ENCODE assay signal across 18 cellular contexts in genomic region chrX:151183912-151184565, GRCh38. TPM values are rescaled to one million over a fixed set of nuclear protein-coding genes. Genes with fewer than 3 reads are reported as not detected.
DNase-seq lines count a peak whose midpoint lies in the region; ATAC-seq and TF ChIP-seq lines count a peak whose summit lies in the region.
"Had no signal": no experiment of that assay in that cellular context is flagged by ENCODE, and none has a peak within 500 bp of the region (broad histone marks: within the 10 kb centered on the region; RNA-seq: fewer than 3 reads in every experiment).

No MANE protein-coding gene starts in this region.

- peaks cover 20% of the 10 kb centered on the region for H3K27me3 ChIP-seq in H7 (ENCODE audit: control insufficient read depth, insufficient read depth, low read length)
- H3K27me3 ChIP-seq in iPS-18a (ENCODE audit: control insufficient read depth, insufficient read depth, low read length) = peaks cover 33% of the 10 kb centered on the region

- H3K4me1 Mint-ChIP-seq in T-helper 17 cell (no peaks in the 10 kb centered on the region), progenitor cell of endocrine pancreas (ENCODE audit: low read depth) (peaks cover 3% of the 10 kb centered on the region), chondrocyte (ENCODE audit: low read depth) (no peaks in the 10 kb centered on the region)

- TF ChIP-seq CTCF in progenitor cell of endocrine pancreas (IDR thresholded peaks at IDR 0.05; ENCODE audit: unreplicated experiment) = no peak
- TF ChIP-seq CTCF in chondrocyte (IDR thresholded peaks at IDR 0.05) = no peak

- H3K4me1 ChIP-seq in iPS-18a (ENCODE audit: control insufficient read depth, low read depth, low read length) = peaks cover 4% of the 10 kb centered on the region

- H3K27ac ChIP-seq in iPS-18a (ENCODE audit: low read length) = no peak overlapping the region
- H3K27ac ChIP-seq: RWPE1 had no signal

- no peaks in the 10 kb centered on the region for H3K36me3 Mint-ChIP-seq in T-helper 17 cell (ENCODE audit: low read depth)
- H3K36me3 Mint-ChIP-seq in progenitor cell of endocrine pancreas (ENCODE audit: insufficient read depth) = no peaks in the 10 kb centered on the region
- H3K36me3 Mint-ChIP-seq in chondrocyte (ENCODE audit: low read depth) = no peaks in the 10 kb centered on the region
- H3K36me3 Mint-ChIP-seq: IgD-negative memory B cell had no signal

- peak overlapping the region; percentile 16 for H3K9ac ChIP-seq in iPS-18a (ENCODE audit: low read length)

- H3K9me3 ChIP-seq in T-helper 17 cell (ENCODE audit: control insufficient read depth, low read length, poor library complexity, severe bottlenecking) (no peaks in the 10 kb centered on the region), iPS-18a (ENCODE audit: control insufficient read depth, low read depth, low read length) (peaks cover 15% of the 10 kb centered on the region)

- H3K27me3 Mint-ChIP-seq in T-helper 17 cell (peaks cover 42% of the 10 kb centered on the region), progenitor cell of endocrine pancreas (peaks cover 61% of the 10 kb centered on the region), chondrocyte (ENCODE audit: low read depth) (peaks cover 35% of the 10 kb centered on the region)

- H3K4me3 ChIP-seq in H7 (ENCODE audit: insufficient read depth, low read depth, low read length) = no peak overlapping the region; the same call in 1 of the 2 replicates
- peak overlapping the region; percentile 41 for H3K4me3 ChIP-seq in iPS-18a (ENCODE audit: low read length)

- no peaks in the 10 kb centered on the region for H3K36me3 ChIP-seq in H7 (replicated peaks; ENCODE audit: control insufficient read depth, insufficient read depth, low read length)
- no peaks in the 10 kb centered on the region for H3K36me3 ChIP-seq in iPS-18a (ENCODE audit: control insufficient read depth, low read depth, low read length)

- DNase-seq in H7 (peak; percentile 41), T-helper 17 cell (no peak), progenitor cell of endocrine pancreas (ENCODE audit: low spot score, unreplicated experiment) (no peak), chondrocyte (ENCODE audit: low spot score) (no peak)
- DNase-seq: CD4-positive, alpha-beta T cell; EL; Kasumi-1; NCI-H1417; NCI-H1930; NCI-H446; NCI-H69; OCI-M1 had no signal

- no peak overlapping the region for H3K4me3 Mint-ChIP-seq in T-helper 17 cell
- peak overlapping the region; percentile 20 for H3K4me3 Mint-ChIP-seq in progenitor cell of endocrine pancreas (ENCODE audit: low read depth)
- H3K4me3 Mint-ChIP-seq in chondrocyte (ENCODE audit: unreplicated experiment) = no peak overlapping the region
- H3K4me3 Mint-ChIP-seq: B cell; CD4-positive, alpha-beta T cell; IgD-negative memory B cell had no signal

- peaks cover 18% of the 10 kb centered on the region for H3K9me3 Mint-ChIP-seq in progenitor cell of endocrine pancreas (ENCODE audit: low read depth)
- peaks cover 25% of the 10 kb centered on the region for H3K9me3 Mint-ChIP-seq in chondrocyte (ENCODE audit: low read depth)
- H3K9me3 Mint-ChIP-seq: CD4-positive, alpha-beta T cell had no signal

- ATAC-seq in T-helper 17 cell (no peak), HG02678 (IDR thresholded peaks at IDR 0.05; ENCODE audit: unreplicated experiment) (no peak), HG03432 (IDR thresholded peaks at IDR 0.05; ENCODE audit: unreplicated experiment) (no peak)

- peak overlapping the region; percentile 39 for H3K27ac Mint-ChIP-seq in T-helper 17 cell
- no peak overlapping the region for H3K27ac Mint-ChIP-seq in progenitor cell of endocrine pancreas
- no peak overlapping the region for H3K27ac Mint-ChIP-seq in chondrocyte (ENCODE audit: unreplicated experiment)
- H3K27ac Mint-ChIP-seq: B cell; CD4-positive, alpha-beta T cell; IgD-negative memory B cell had no signal

RNA-seq across cellular contexts. Expression of gene GPR50, which starts 7.7 kb away (rescaled TPM):
- total RNA-seq in H7 (2014; rRNA removed; shearing (Covaris generic)) = 0.55 and 1.5 TPM in 2 replicates
- not detected for total RNA-seq in T-helper 17 cell
- total RNA-seq in progenitor cell of endocrine pancreas = 0.29 and 0.64 TPM in 2 replicates
- total RNA-seq in chondrocyte = not detected in 3 replicates
- total RNA-seq: B cell; CD4-positive, alpha-beta T cell had no signal
